ENCODE assay signal across 8 cellular contexts in genomic region chr4:185395956-185396723, GRCh38. TPM values are rescaled to one million over a fixed set of nuclear protein-coding genes. Genes with fewer than 3 reads are reported as not detected.
A peak's percentile ranks its signal among the peaks of the same experiment; 100 is the strongest.
DNase-seq lines count a peak whose midpoint lies in the region; ATAC-seq and TF ChIP-seq lines count a peak whose summit lies in the region.

No MANE protein-coding gene starts in this region.

- DNase-seq in EL (peak; percentile 98), H4 (ENCODE audit: low spot score) (peak; percentile 96), LNCaP clone FGC (ENCODE audit: low read depth) (peak; percentile 93), RPMI8226 (peak; percentile 94), fibroblast of pulmonary artery (ENCODE audit: low read depth) (peak; percentile 98)
- DNase-seq in activated T-helper 9 cell treated with anti-CD3 and anti-CD28 coated beads, Interleukin-2, amount 50 U/mL, for 16 hours (ENCODE audit: low read depth) = peak; percentile 96
- DNase-seq in stimulated activated naive CD8-positive, alpha-beta T cell treated with anti-CD3 and anti-CD28 coated beads, Interleukin-15, Interleukin-2, amounts not matched to agents 100 U/mL and 50 U/mL, for 24 hours = peak; percentile 97

- peak overlapping the region; percentile 59 for H3K4me3 ChIP-seq in LNCaP clone FGC (ENCODE audit: low read depth, low read length)
- peak overlapping the region; percentile 70 for H3K4me3 ChIP-seq in fibroblast of pulmonary artery (replicated peaks; ENCODE audit: low read depth, low read length)

- H3K27ac Mint-ChIP-seq in nephron = peak overlapping the region; percentile 91 to 97 (median 95)

- peaks cover 26% of the 10 kb centered on the region for H3K36me3 Mint-ChIP-seq in nephron (ENCODE audit: low read depth)

- no peak for TF ChIP-seq CTCF in LNCaP clone FGC (IDR thresholded peaks at IDR 0.05; ENCODE audit: control insufficient read depth, extremely low read depth, insufficient read depth)
- TF ChIP-seq CTCF in fibroblast of pulmonary artery (IDR thresholded peaks at IDR 0.05; ENCODE audit: low read length, missing control alignments) = no peak
- no peak for TF ChIP-seq CTCF in nephron (IDR thresholded peaks at IDR 0.05; ENCODE audit: unreplicated experiment in 3 of 3)

- H3K4me3 Mint-ChIP-seq in nephron = peak overlapping the region; percentile 90 to 94 (median 93)

- H3K4me1 Mint-ChIP-seq in nephron = peaks cover 28% of the 10 kb centered on the region

- peak; percentile 93 for ATAC-seq in stimulated activated naive CD8-positive, alpha-beta T cell treated with anti-CD3 and anti-CD28 coated beads, Interleukin-15, Interleukin-2, amounts not matched to agents 100 U/mL and 50 U/mL, for 24 hours

- no peaks in the 10 kb centered on the region for H3K27me3 Mint-ChIP-seq in nephron (ENCODE audit: low read depth)

- H3K9me3 Mint-ChIP-seq in nephron = peaks cover 4% of the 10 kb centered on the region

RNA-seq across cellular contexts. Expression of gene LRP2BP, which starts 0.4 kb away (rescaled TPM):
- total RNA-seq in H4 (2014; rRNA removed; shearing (Covaris generic)) = 0.35 and 0.39 TPM in 2 replicates

RNA-seq across cellular contexts. Expression of gene ANKRD37, which starts 0.5 kb away (rescaled TPM):
- total RNA-seq in H4 (2014; rRNA removed; shearing (Covaris generic)) = 6.4 and 9.5 TPM in 2 replicates

RNA-seq across cellular contexts. Expression of gene UFSP2, which starts 29.6 kb away (rescaled TPM):
- total RNA-seq in H4 (2014; rRNA removed; shearing (Covaris generic)) = 38.9 and 39.7 TPM in 2 replicates

Comparison
In these comparisons a context has a peak if more than half of its experiments do, and no peak if none do; other contexts are left out.
1. Peak in every context shown above with its lines: DNase-seq, ATAC-seq and H3K4me3 ChIP-seq.